In genomic region chrX:139982856-139983255, GRCh38 we compare ENCODE assay signal across 33 cellular contexts. TPM values are rescaled to one million over a fixed set of nuclear protein-coding genes. Genes with fewer than 3 reads are reported as not detected.
"Had no signal": no experiment of that assay in that cellular context is flagged by ENCODE, and none has a peak within 500 bp of the region (broad histone marks: within the 10 kb centered on the region; RNA-seq: fewer than 3 reads in every experiment).

No MANE protein-coding gene starts in this region.

- H3K27ac Mint-ChIP-seq: memory B cell had no signal

- FAIRE-seq: colon, endometrium, islet of Langerhans, keratinocyte had no signal

- H3K4me3 Mint-ChIP-seq: memory B cell had no signal

- H3K36me3 Mint-ChIP-seq: memory B cell had no signal

- ATAC-seq: esophagus mucosa, gastrocnemius medialis, heart right ventricle, left cardiac atrium, lower lobe of right lung had no signal

- H3K4me1 ChIP-seq: esophagus squamous epithelium, gastrocnemius medialis, heart right ventricle, left ventricle myocardium inferior, lower lobe of right lung had no signal

- H3K27me3 ChIP-seq: esophagus squamous epithelium, gastrocnemius medialis, heart right ventricle had no signal

- H3K4me3 ChIP-seq: coronary artery, dorsolateral prefrontal cortex, esophagus squamous epithelium, gastrocnemius medialis, heart right ventricle, left ventricle myocardium inferior, lower lobe of right lung had no signal

- H3K27ac ChIP-seq: coronary artery, dorsolateral prefrontal cortex, epithelial cell of prostate, esophagus squamous epithelium, gastrocnemius medialis, heart right ventricle, left ventricle myocardium inferior, lower lobe of right lung had no signal

- DNase-seq: dermis blood vessel endothelial cell; dorsolateral prefrontal cortex; effector CD4-positive, alpha-beta T cell; effector memory CD4-positive, alpha-beta T cell; erythroblast; esophagus squamous epithelium; foreskin fibroblast; foreskin melanocyte; gastrocnemius medialis; glutamatergic neuron; head of caudate nucleus; heart right ventricle; hippocampal formation; left cardiac atrium; left ventricle myocardium inferior; lower lobe of right lung; mesendoderm; midbrain had no signal

- H3K9me3 ChIP-seq: esophagus squamous epithelium, gastrocnemius medialis, heart right ventricle, left ventricle myocardium inferior, lower lobe of right lung had no signal

- H3K4me1 Mint-ChIP-seq: memory B cell had no signal

- H3K36me3 ChIP-seq: esophagus squamous epithelium, gastrocnemius medialis, heart right ventricle, left ventricle myocardium inferior, lower lobe of right lung had no signal

- H3K27me3 Mint-ChIP-seq: memory B cell had no signal

- H3K9me3 Mint-ChIP-seq: memory B cell had no signal

RNA-seq across cellular contexts. Expression of gene CXorf66, which starts 17.5 kb away (rescaled TPM):
- total RNA-seq: cerebellum, dermis blood vessel endothelial cell, dorsolateral prefrontal cortex, esophagus mucosa, esophagus squamous epithelium, gastrocnemius medialis, glomerular endothelial cell, heart right ventricle, kidney epithelial cell, left cardiac atrium, left ventricle myocardium inferior, lower leg skin, lower lobe of right lung, lung microvascular endothelial cell, mononuclear cell, mucosa of gallbladder had no signal
